Comparison of ENCODE assay signal across 13 cellular contexts in genomic region chr1:204041232-204041767, GRCh38. TPM values are rescaled to one million over a fixed set of nuclear protein-coding genes. Genes with fewer than 3 reads are reported as not detected.
DNase-seq lines count a peak whose midpoint lies in the region; ATAC-seq and TF ChIP-seq lines count a peak whose summit lies in the region.
"Had no signal": no experiment of that assay in that cellular context is flagged by ENCODE, and none has a peak within 500 bp of the region (broad histone marks: within the 10 kb centered on the region; RNA-seq: fewer than 3 reads in every experiment).

No MANE protein-coding gene starts in this region.

- H3K27me3 ChIP-seq in lower lobe of right lung (ENCODE audit: low read depth) (no peaks in the 10 kb centered on the region), subcutaneous abdominal adipose tissue (ENCODE audit: control insufficient read depth in 5 of 5, insufficient read depth in 4 of 5, low read length in 5 of 5) (peaks cover 0 to 3% (median 0%) of the 10 kb centered on the region in 5 donors)
- H3K27me3 ChIP-seq in CD4-positive, alpha-beta T cell (ENCODE audit: control insufficient read depth, insufficient read depth, low read length): no peaks in the 10 kb centered on the region
- H3K27me3 ChIP-seq: neutrophil, upper lobe of left lung had no signal

- intact Hi-C loops in lower lobe of right lung (cut with DNase I): no loop called here
- intact Hi-C loops in activated T-helper 1 cell treated with anti-CD3 and anti-CD28 coated beads, Interleukin-12 subunit alpha, Interleukin-12 subunit beta, Interleukin-2, Interleukin-4 antibody, amounts not matched to agents 30 ng/mL and 10 ng/mL and 1 ng/mL, durations not matched to agents 14 hours and 24 hours and 36 hours (cut with micrococcal nuclease): no loop called here
- intact Hi-C loops in CD4-positive, alpha-beta T cell (cut with DNase I, micrococcal nuclease): no loop called here

- no peaks in the 10 kb centered on the region for H3K9me3 Mint-ChIP-seq in endothelial cell (ENCODE audit: unreplicated experiment)
- no peaks in the 10 kb centered on the region for H3K9me3 Mint-ChIP-seq in activated T-helper 1 cell treated with anti-CD3 and anti-CD28 coated beads, Interleukin-12 subunit alpha, Interleukin-12 subunit beta, Interleukin-2, Interleukin-4 antibody, amounts not matched to agents 30 ng/mL and 10 ng/mL and 1 ng/mL, durations not matched to agents 14 hours and 24 hours and 36 hours
- no peaks in the 10 kb centered on the region for H3K9me3 Mint-ChIP-seq in CD4-positive, alpha-beta T cell
- H3K9me3 Mint-ChIP-seq: T-helper 1 cell treated with Interleukin-12 subunit alpha and Interleukin-12 subunit beta and Interleukin-4 antibody, amounts not matched to agents 30 μg/mL and 1 μg/mL, for 36 hours had no signal

- H3K4me1 Mint-ChIP-seq in endothelial cell (ENCODE audit: unreplicated experiment): peaks cover 22% of the 10 kb centered on the region
- no peaks in the 10 kb centered on the region for H3K4me1 Mint-ChIP-seq in activated T-helper 1 cell treated with anti-CD3 and anti-CD28 coated beads, Interleukin-12 subunit alpha, Interleukin-12 subunit beta, Interleukin-2, Interleukin-4 antibody, amounts not matched to agents 30 ng/mL and 10 ng/mL and 1 ng/mL, durations not matched to agents 14 hours and 24 hours and 36 hours (ENCODE audit: low read depth)
- H3K4me1 Mint-ChIP-seq in CD4-positive, alpha-beta T cell (ENCODE audit: low read depth): no peaks in the 10 kb centered on the region
- H3K4me1 Mint-ChIP-seq: activated CD8-positive, alpha-beta memory T cell treated with anti-CD3 and anti-CD28 coated beads, Interleukin-2, amount 10 ng/mL, durations not matched to agents 7 days and 5 days had no signal

- DNase-seq in endothelial cell (ENCODE audit: low spot score): no peak
- no peak for DNase-seq in lower lobe of right lung
- no peak for DNase-seq in RWPE1 (ENCODE audit: low spot score)
- no peak for DNase-seq in activated T-helper 1 cell treated with anti-CD3 and anti-CD28 coated beads, Interleukin-12 subunit alpha, Interleukin-12 subunit beta, Interleukin-2, Interleukin-4 antibody, amounts not matched to agents 30 ng/mL and 10 ng/mL and 1 ng/mL, durations not matched to agents 14 hours and 24 hours and 36 hours (ENCODE audit: low spot score)
- DNase-seq in CD4-positive, alpha-beta T cell: no peak
- DNase-seq: activated CD8-positive, alpha-beta memory T cell treated with anti-CD3 and anti-CD28 coated beads, Interleukin-2, amount 10 ng/mL, durations not matched to agents 7 days and 5 days; upper lobe of left lung had no signal

- peak overlapping the region; percentile 9 for H3K27ac Mint-ChIP-seq in endothelial cell (ENCODE audit: unreplicated experiment)
- no peak overlapping the region for H3K27ac Mint-ChIP-seq in activated T-helper 1 cell treated with anti-CD3 and anti-CD28 coated beads, Interleukin-12 subunit alpha, Interleukin-12 subunit beta, Interleukin-2, Interleukin-4 antibody, amounts not matched to agents 30 ng/mL and 10 ng/mL and 1 ng/mL, durations not matched to agents 14 hours and 24 hours and 36 hours
- no peak overlapping the region for H3K27ac Mint-ChIP-seq in CD4-positive, alpha-beta T cell
- H3K27ac Mint-ChIP-seq: activated CD8-positive, alpha-beta memory T cell treated with anti-CD3 and anti-CD28 coated beads, Interleukin-2, amount 10 ng/mL, durations not matched to agents 7 days and 5 days; T-helper 1 cell treated with Interleukin-12 subunit alpha and Interleukin-12 subunit beta and Interleukin-4 antibody, amounts not matched to agents 30 μg/mL and 1 μg/mL, for 36 hours had no signal

- CTCF ChIA-PET in HEK293 (lab: Yijun Ruan, JAX) (interaction anchor here (1.1 kb wide), 1 partner anchor 10 kb away, joined by 3 read pairs; no protein-coding TSS in a partner anchor), RWPE1 (lab: Yijun Ruan, JAX) (no interaction called here)
- CTCF ChIA-PET in CD4-positive, alpha-beta T cell (lab: Charles Lee): no interaction called here

- no peaks in the 10 kb centered on the region for H3K4me1 ChIP-seq in HEK293 (ENCODE audit: control insufficient read depth, insufficient read depth, low read length)
- H3K4me1 ChIP-seq in lower lobe of right lung: no peaks in the 10 kb centered on the region
- peaks cover 14 to 53% (median 20%) of the 10 kb centered on the region in 5 donors for H3K4me1 ChIP-seq in subcutaneous abdominal adipose tissue (ENCODE audit: control insufficient read depth in 5 of 5, insufficient read depth in 5 of 5, low read length in 5 of 5)

- H3K9me3 ChIP-seq in HEK293 (ENCODE audit: control insufficient read depth, insufficient read depth, low read depth, low read length) (no peaks in the 10 kb centered on the region), lower lobe of right lung (no peaks in the 10 kb centered on the region), subcutaneous abdominal adipose tissue (ENCODE audit: control insufficient read depth in 5 of 5, low read length in 5 of 5) (no peaks in the 10 kb centered on the region)
- H3K9me3 ChIP-seq in CD4-positive, alpha-beta T cell (ENCODE audit: control insufficient read depth, low read length): no peaks in the 10 kb centered on the region
- H3K9me3 ChIP-seq: neutrophil, upper lobe of left lung had no signal

- H3K27ac ChIP-seq in HEK293 (ENCODE audit: extremely low read depth, low read depth, low read length): no peak overlapping the region
- H3K27ac ChIP-seq in lower lobe of right lung: peak overlapping the region; percentile 15
- H3K27ac ChIP-seq in subcutaneous abdominal adipose tissue (ENCODE audit: low read depth, low read length): peak overlapping the region; percentile 91
- H3K27ac ChIP-seq in RWPE1: no peak overlapping the region
- H3K27ac ChIP-seq in CD4-positive, alpha-beta T cell (ENCODE audit: low read depth, low read length): no peak overlapping the region
- H3K27ac ChIP-seq: neutrophil had no signal

- H3K9ac ChIP-seq in subcutaneous abdominal adipose tissue (ENCODE audit: low read length in 5 of 5): peak overlapping the region in 4 of 5 donors; percentile 23 to 82 (median 52)

- no peak overlapping the region for H3K4me3 ChIP-seq in HEK293 (ENCODE audit: low read depth, low read length)
- no peak overlapping the region for H3K4me3 ChIP-seq in lower lobe of right lung
- peak overlapping the region in 1 of 5 donors; percentile 19 for H3K4me3 ChIP-seq in subcutaneous abdominal adipose tissue (ENCODE audit: low read depth in 1 of 5, low read length in 5 of 5)
- H3K4me3 ChIP-seq: GM12878, upper lobe of left lung had no signal

- H3K36me3 ChIP-seq in HEK293 (ENCODE audit: control insufficient read depth in 2 of 2, insufficient read depth in 1 of 2, low read length in 2 of 2) (no peaks in the 10 kb centered on the region), lower lobe of right lung (no peaks in the 10 kb centered on the region), subcutaneous abdominal adipose tissue (ENCODE audit: control insufficient read depth in 5 of 5, insufficient read depth in 5 of 5, low read length in 5 of 5) (no peaks in the 10 kb centered on the region)
- H3K36me3 ChIP-seq: neutrophil, upper lobe of left lung had no signal

- POLR2A ChIA-PET in HEK293 (lab: Yijun Ruan, JAX): no interaction called here
- POLR2A ChIA-PET in RWPE1 (lab: Yijun Ruan, JAX; ENCODE audit: low non-redundant PET): no interaction called here
- POLR2A ChIA-PET in CD4-positive, alpha-beta T cell (lab: Charles Lee): no interaction called here

- H3K36me3 Mint-ChIP-seq in endothelial cell (ENCODE audit: low read depth, unreplicated experiment): peaks cover 9% of the 10 kb centered on the region
- H3K36me3 Mint-ChIP-seq in activated T-helper 1 cell treated with anti-CD3 and anti-CD28 coated beads, Interleukin-12 subunit alpha, Interleukin-12 subunit beta, Interleukin-2, Interleukin-4 antibody, amounts not matched to agents 30 ng/mL and 10 ng/mL and 1 ng/mL, durations not matched to agents 14 hours and 24 hours and 36 hours (ENCODE audit: low read depth): no peaks in the 10 kb centered on the region
- H3K36me3 Mint-ChIP-seq in CD4-positive, alpha-beta T cell (ENCODE audit: low read depth): no peaks in the 10 kb centered on the region
- H3K36me3 Mint-ChIP-seq: activated CD8-positive, alpha-beta memory T cell treated with anti-CD3 and anti-CD28 coated beads, Interleukin-2, amount 10 ng/mL, durations not matched to agents 7 days and 5 days had no signal

- peaks cover 6% of the 10 kb centered on the region for H3K27me3 Mint-ChIP-seq in endothelial cell (ENCODE audit: unreplicated experiment)
- no peaks in the 10 kb centered on the region for H3K27me3 Mint-ChIP-seq in activated T-helper 1 cell treated with anti-CD3 and anti-CD28 coated beads, Interleukin-12 subunit alpha, Interleukin-12 subunit beta, Interleukin-2, Interleukin-4 antibody, amounts not matched to agents 30 ng/mL and 10 ng/mL and 1 ng/mL, durations not matched to agents 14 hours and 24 hours and 36 hours (ENCODE audit: insufficient read depth)
- peaks cover 9% of the 10 kb centered on the region for H3K27me3 Mint-ChIP-seq in CD4-positive, alpha-beta T cell

- no peak overlapping the region for H3K4me3 Mint-ChIP-seq in endothelial cell (ENCODE audit: unreplicated experiment)
- no peak overlapping the region for H3K4me3 Mint-ChIP-seq in activated T-helper 1 cell treated with anti-CD3 and anti-CD28 coated beads, Interleukin-12 subunit alpha, Interleukin-12 subunit beta, Interleukin-2, Interleukin-4 antibody, amounts not matched to agents 30 ng/mL and 10 ng/mL and 1 ng/mL, durations not matched to agents 14 hours and 24 hours and 36 hours
- H3K4me3 Mint-ChIP-seq in CD4-positive, alpha-beta T cell: no peak overlapping the region
- H3K4me3 Mint-ChIP-seq: activated CD8-positive, alpha-beta memory T cell treated with anti-CD3 and anti-CD28 coated beads, Interleukin-2, amount 10 ng/mL, durations not matched to agents 7 days and 5 days; T-helper 1 cell treated with Interleukin-12 subunit alpha and Interleukin-12 subunit beta and Interleukin-4 antibody, amounts not matched to agents 30 μg/mL and 1 μg/mL, for 36 hours had no signal

- ATAC-seq in lower lobe of right lung (no peak), GM21515 (IDR thresholded peaks at IDR 0.05; ENCODE audit: unreplicated experiment) (no peak)
- ATAC-seq in CD4-positive, alpha-beta T cell (ENCODE audit: poor library complexity): no peak
- ATAC-seq: activated CD8-positive, alpha-beta memory T cell treated with anti-CD3 and anti-CD28 coated beads, Interleukin-2, amount 10 ng/mL, durations not matched to agents 7 days and 5 days had no signal

- TF ChIP-seq CTCF in HEK293 (tag by site-specific recombination; IDR thresholded peaks at IDR 0.05) (no peak), endothelial cell (IDR thresholded peaks at IDR 0.05; ENCODE audit: unreplicated experiment) (no peak), lower lobe of right lung (IDR thresholded peaks at IDR 0.05) (no peak), RWPE1 (conservative IDR thresholded peaks at IDR 0.05; ENCODE audit: low read depth) (no peak)
- TF ChIP-seq CTCF in CD4-positive, alpha-beta T cell (IDR thresholded peaks at IDR 0.05): no peak

RNA-seq across cellular contexts. Expression of gene SOX13, which starts 31.6 kb away (rescaled TPM):
- total RNA-seq in endothelial cell (ENCODE audit: unreplicated experiment) (107 TPM), lower lobe of right lung (57.8 TPM)
- 0.23 TPM in 1 of 2 replicates, not detected in the other for total RNA-seq in activated T-helper 1 cell treated with anti-CD3 and anti-CD28 coated beads, Interleukin-12 subunit alpha, Interleukin-12 subunit beta, Interleukin-2, Interleukin-4 antibody, amounts not matched to agents 30 ng/mL and 10 ng/mL and 1 ng/mL, durations not matched to agents 14 hours and 24 hours and 36 hours
- 1 to 10 TPM; 1.8 to 1.9 TPM for total RNA-seq in CD4-positive, alpha-beta T cell

Comparison
In these comparisons a context has a peak if more than half of its experiments do, and no peak if none do; other contexts are left out.
1. H3K27ac ChIP-seq: peak in lower lobe of right lung (single experiment) and subcutaneous abdominal adipose tissue (single experiment); none in HEK293 (single experiment), RWPE1 (single experiment) and CD4-positive, alpha-beta T cell (single experiment).
2. RNA of gene SOX13, which starts 31.6 kb away (total RNA-seq): 107 TPM in endothelial cell (single experiment) and 57.8 TPM in lower lobe of right lung (single experiment); 1.8 to 1.9 TPM in CD4-positive, alpha-beta T cell and 0.23 TPM in activated T-helper 1 cell treated with anti-CD3 and anti-CD28 coated beads, Interleukin-12 subunit alpha, Interleukin-12 subunit beta, Interleukin-2, Interleukin-4 antibody, amounts not matched to agents 30 ng/mL and 10 ng/mL and 1 ng/mL, durations not matched to agents 14 hours and 24 hours and 36 hours; every median in the first group is over 10 times any median in the second.